Comparison of ENCODE assay signal across 8 cellular contexts in the genomic region with DNA sequence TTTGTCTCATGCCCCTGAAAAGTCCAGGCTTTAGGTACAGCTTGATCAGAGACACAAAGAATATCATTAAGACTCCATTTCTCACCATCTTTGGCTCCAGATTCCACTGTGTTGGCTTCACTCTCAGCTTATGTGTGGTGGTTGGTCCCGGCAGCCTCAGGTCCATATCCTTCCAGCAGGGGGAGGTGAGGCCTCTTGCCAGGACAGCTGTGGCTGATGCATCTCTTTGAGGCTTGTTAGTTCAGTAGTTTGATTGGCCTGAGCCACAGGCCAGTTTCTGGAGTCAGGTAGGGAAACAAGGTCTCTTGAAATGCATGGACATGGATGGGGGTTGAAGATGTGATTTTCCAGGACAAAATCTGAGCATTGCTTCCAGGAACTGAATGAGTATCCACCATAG.
DNase-seq lines count a peak whose midpoint lies in the region; ATAC-seq and TF ChIP-seq lines count a peak whose summit lies in the region.

No MANE protein-coding gene starts in this region.

- DNase-seq in H4 (ENCODE audit: low spot score) (peak; percentile 30), OCI-M1 (lab: John Stamatoyannopoulos, UW) (peak; percentile 10), superior temporal gyrus (ENCODE audit: extremely low spot score) (peak; percentile 45), NCI-H1048 (lab: John Stamatoyannopoulos, UW) (no peak), DMS79 treated with DMSO at 0.1 percent for 48 hours (lab: John Stamatoyannopoulos, UW) (no peak), GOT3 (lab: John Stamatoyannopoulos, UW) (no peak)

- no peak for ATAC-seq in gastroesophageal sphincter

- no peak overlapping the region for H3K4me3 ChIP-seq in gastroesophageal sphincter

- TF ChIP-seq CTCF in GM12872 (IDR thresholded peaks at IDR 0.05; ENCODE audit: insufficient read depth, low read depth, low read length) (peak; percentile 53), gastroesophageal sphincter (IDR thresholded peaks at IDR 0.05) (peak in 3 of 4 experiments; percentile 28 to 52 (median 32))

- no peak for TF ChIP-seq EP300 in gastroesophageal sphincter (IDR thresholded peaks at IDR 0.05)

- H3K27me3 ChIP-seq in gastroesophageal sphincter, result no peaks in the 10 kb centered on the region

- no peak overlapping the region for H3K27ac ChIP-seq in gastroesophageal sphincter

- TF ChIP-seq POLR2A in gastroesophageal sphincter (IDR thresholded peaks at IDR 0.05), result no peak

- H3K36me3 ChIP-seq in gastroesophageal sphincter, result no peaks in the 10 kb centered on the region

- WGBS in gastroesophageal sphincter (ENCODE audit: low coverage in 1 of 2), 2 donors, result 29 to 50% methylated on average over 1 of the region's 1 CpG

- H3K9me3 ChIP-seq in gastroesophageal sphincter, result no peaks in the 10 kb centered on the region

- H3K4me1 ChIP-seq in gastroesophageal sphincter, result no peaks in the 10 kb centered on the region

Comparison
In these comparisons a context has a peak if more than half of its experiments do, and no peak if none do; other contexts are left out.
1. DNase-seq: peak in H4 (single experiment), OCI-M1 (single experiment) and superior temporal gyrus (single experiment); none in NCI-H1048 (single experiment), DMS79 treated with DMSO at 0.1 percent for 48 hours (single experiment) and GOT3 (single experiment).